ENCODE assay signal across 30 cellular contexts in genomic region chr9:100211471-100211870, GRCh38.
"Had no signal": no experiment of that assay in that cellular context is flagged by ENCODE, and none has a peak within 500 bp of the region (broad histone marks: within the 10 kb centered on the region; RNA-seq: fewer than 3 reads in every experiment).

No MANE protein-coding gene starts in this region.

- H3K36me3 ChIP-seq: breast epithelium had no signal

- DNase-seq: activated CD4-positive, alpha-beta T cell treated with anti-CD3 and anti-CD28 coated beads for 48 hours; activated CD4-positive, alpha-beta T cell treated with anti-CD3 and anti-CD28 coated beads, Interleukin-2, amount 50 U/mL, for 4 hours; activated CD4-positive, CD25-positive, alpha-beta regulatory T cell treated with anti-CD3 and anti-CD28 coated beads, Interleukin-2, amount 50 U/mL, for 72 hours; activated CD8-positive, alpha-beta memory T cell treated with anti-CD3 and anti-CD28 coated beads, Interleukin-2, amount 10 ng/mL, durations not matched to agents 7 days and 5 days; activated effector memory CD4-positive, alpha-beta T cell treated with Interleukin-2 at 50 U/mL for 16 hours; activated naive CD4-positive, alpha-beta T cell; activated T-cell treated with anti-CD3 and anti-CD28 coated beads, Interleukin-2, amount 50 U/mL, for 24 hours; aorta; caudate nucleus; KG1; NCI-H1092; NCI-H1417; NCI-H2029; NCI-H2107; NCI-H2171 treated with DMSO at 0.1 percent for 48 hours; NCI-H226; NCI-H510A treated with DMSO at 0.1 percent for 48 hours; NCI-H69; NK-92 treated with Interleukin-12 subunit alpha and Interleukin-12 subunit beta, amount 100 ng/mL, for 24 hours; OCI-M1; RPMI8226 had no signal

- H3K4me3 ChIP-seq: breast epithelium, SJSA1 had no signal

- H3K27me3 ChIP-seq: breast epithelium, SJSA1 had no signal

- H3K27ac Mint-ChIP-seq: activated CD8-positive, alpha-beta memory T cell treated with anti-CD3 and anti-CD28 coated beads, Interleukin-2, amount 10 ng/mL, durations not matched to agents 7 days and 5 days; activated naive CD4-positive, alpha-beta T cell treated with anti-CD3 and anti-CD28 coated beads, Interleukin-2, amount 50 U/mL, for 24 hours; activated T-cell treated with anti-CD3 and anti-CD28 coated beads, Interleukin-2, amount 50 U/mL, for 24 hours; activated T-helper 1 cell treated with anti-CD3 and anti-CD28 coated beads, Interleukin-12 subunit alpha, Interleukin-12 subunit beta, Interleukin-2, Interleukin-4 antibody, amounts not matched to agents 30 ng/mL and 10 ng/mL and 1 ng/mL, durations not matched to agents 14 hours and 24 hours and 36 hours; T-helper 1 cell treated with Interleukin-12 subunit alpha and Interleukin-12 subunit beta and Interleukin-4 antibody, amounts not matched to agents 30 μg/mL and 1 μg/mL, for 36 hours; WTC11 had no signal

- H3K4me1 ChIP-seq: breast epithelium had no signal

- H3K36me3 Mint-ChIP-seq: WTC11 had no signal

- H3K27me3 Mint-ChIP-seq: activated CD8-positive, alpha-beta memory T cell treated with anti-CD3 and anti-CD28 coated beads, Interleukin-2, amount 10 ng/mL, durations not matched to agents 7 days and 5 days; activated naive CD4-positive, alpha-beta T cell treated with anti-CD3 and anti-CD28 coated beads, Interleukin-2, amount 50 U/mL, for 24 hours; activated T-cell treated with anti-CD3 and anti-CD28 coated beads, Interleukin-2, amount 50 U/mL, for 24 hours had no signal

- H3K27ac ChIP-seq: breast epithelium, SJSA1 had no signal

- H3K9me3 Mint-ChIP-seq: activated naive CD4-positive, alpha-beta T cell treated with anti-CD3 and anti-CD28 coated beads, Interleukin-2, amount 50 U/mL, for 24 hours; activated T-cell treated with anti-CD3 and anti-CD28 coated beads, Interleukin-2, amount 50 U/mL, for 24 hours; activated T-helper 1 cell treated with anti-CD3 and anti-CD28 coated beads, Interleukin-12 subunit alpha, Interleukin-12 subunit beta, Interleukin-2, Interleukin-4 antibody, amounts not matched to agents 30 ng/mL and 10 ng/mL and 1 ng/mL, durations not matched to agents 14 hours and 24 hours and 36 hours; T-helper 1 cell treated with Interleukin-12 subunit alpha and Interleukin-12 subunit beta and Interleukin-4 antibody, amounts not matched to agents 30 μg/mL and 1 μg/mL, for 36 hours; WTC11 had no signal

- H3K4me3 Mint-ChIP-seq: activated CD8-positive, alpha-beta memory T cell treated with anti-CD3 and anti-CD28 coated beads, Interleukin-2, amount 10 ng/mL, durations not matched to agents 7 days and 5 days; activated naive CD4-positive, alpha-beta T cell treated with anti-CD3 and anti-CD28 coated beads, Interleukin-2, amount 50 U/mL, for 24 hours; activated T-cell treated with anti-CD3 and anti-CD28 coated beads, Interleukin-2, amount 50 U/mL, for 24 hours; activated T-helper 1 cell treated with anti-CD3 and anti-CD28 coated beads, Interleukin-12 subunit alpha, Interleukin-12 subunit beta, Interleukin-2, Interleukin-4 antibody, amounts not matched to agents 30 ng/mL and 10 ng/mL and 1 ng/mL, durations not matched to agents 14 hours and 24 hours and 36 hours; T-helper 1 cell treated with Interleukin-12 subunit alpha and Interleukin-12 subunit beta and Interleukin-4 antibody, amounts not matched to agents 30 μg/mL and 1 μg/mL, for 36 hours; WTC11 had no signal

- ATAC-seq: activated CD8-positive, alpha-beta memory T cell treated with anti-CD3 and anti-CD28 coated beads, Interleukin-2, amount 10 ng/mL, durations not matched to agents 7 days and 5 days; Panc1; Right ventricle myocardium inferior; SK-N-SH treated with all-trans-retinoic acid at 6 μM for 48 hours; WTC11 had no signal
